In the genomic region with DNA sequence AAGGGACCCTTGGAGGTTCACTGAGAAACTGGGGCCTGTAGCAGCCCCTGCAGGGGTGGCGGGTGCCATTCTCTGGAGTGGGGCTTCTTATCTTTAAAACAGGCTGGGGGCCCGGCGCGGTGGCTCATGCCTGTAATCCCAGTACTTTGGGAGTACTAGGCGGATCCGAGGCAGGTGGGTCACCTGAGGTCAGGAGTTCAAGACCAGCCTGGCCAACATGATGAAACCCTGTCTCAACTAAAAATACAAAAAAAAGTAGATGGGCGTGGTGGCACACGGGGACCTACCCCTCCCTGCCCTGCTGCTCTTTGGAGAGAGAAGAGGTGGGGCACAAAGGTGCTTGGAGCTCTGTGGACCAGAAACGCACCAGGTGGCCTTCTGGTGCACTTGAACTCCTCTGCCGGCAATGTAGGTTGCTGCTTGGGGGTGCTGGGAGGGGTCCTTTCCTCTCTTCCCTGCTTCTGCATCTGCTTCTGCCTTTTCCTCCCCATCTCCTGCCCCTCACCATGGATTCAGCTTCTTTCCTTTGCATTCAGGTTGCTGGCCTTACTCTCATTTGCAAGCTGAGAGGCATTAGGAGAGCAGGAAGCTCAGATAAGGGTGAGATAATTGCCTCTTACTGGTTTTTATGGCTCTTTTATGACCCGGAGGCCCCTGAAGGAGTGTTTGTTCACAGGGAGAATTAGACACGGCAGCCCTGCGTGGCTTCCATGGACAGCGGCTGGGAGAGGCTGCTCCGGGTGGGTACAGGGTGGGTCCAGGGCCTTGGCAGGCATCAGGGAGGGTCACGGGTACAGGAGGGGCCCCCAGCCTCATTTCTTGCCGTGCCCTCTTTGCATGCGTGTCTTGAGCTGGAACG, we compare ENCODE assay signal across 13 cellular contexts. TPM values are rescaled to one million over a fixed set of nuclear protein-coding genes. Genes with fewer than 3 reads are reported as not detected.
A peak's percentile ranks its signal among the peaks of the same experiment; 100 is the strongest.
DNase-seq lines count a peak whose midpoint lies in the region; ATAC-seq and TF ChIP-seq lines count a peak whose summit lies in the region.
"Had no signal": no experiment of that assay in that cellular context is flagged by ENCODE, and none has a peak within 500 bp of the region (broad histone marks: within the 10 kb centered on the region; RNA-seq: fewer than 3 reads in every experiment).

No MANE protein-coding gene starts in this region.

- WGBS in smooth muscle cell (ENCODE audit: low lambda C conversion rate) = 52% methylated on average over 18 of the region's 19 CpGs

- H3K27ac ChIP-seq in coronary artery (peak overlapping the region; percentile 67 to 70), smooth muscle cell (ENCODE audit: low read depth) (no peak overlapping the region)
- H3K27ac ChIP-seq: epithelial cell of prostate, neutrophil had no signal

- H3K4me3 ChIP-seq in coronary artery (no peak overlapping the region), smooth muscle cell (no peak overlapping the region)

- no peaks in the 10 kb centered on the region for H3F3A ChIP-seq in smooth muscle cell (ENCODE audit: low read depth)

- peak overlapping the region; percentile 36 for H3K4me2 ChIP-seq in smooth muscle cell

- no peaks in the 10 kb centered on the region for H3K9me3 ChIP-seq in smooth muscle cell (replicated peaks; ENCODE audit: low read depth)
- H3K9me3 ChIP-seq: neutrophil had no signal

- ATAC-seq in omental fat pad (ENCODE audit: low FRiP score) = no peak

- H2AFZ ChIP-seq in smooth muscle cell (ENCODE audit: low read depth) = no peak overlapping the region

- peaks cover 90% of the 10 kb centered on the region for H4K20me1 ChIP-seq in smooth muscle cell (ENCODE audit: low read depth)

- H3K27me3 ChIP-seq in smooth muscle cell (ENCODE audit: low read depth) = no peaks in the 10 kb centered on the region
- H3K27me3 ChIP-seq: neutrophil had no signal

- H3K36me3 ChIP-seq in smooth muscle cell (ENCODE audit: low read depth) = no peaks in the 10 kb centered on the region
- H3K36me3 ChIP-seq: neutrophil had no signal

- H3K4me1 ChIP-seq in smooth muscle cell (ENCODE audit: low read depth) = no peaks in the 10 kb centered on the region

- TF ChIP-seq CTCF in coronary artery (IDR thresholded peaks at IDR 0.05) = no peak
- no peak for TF ChIP-seq CTCF in smooth muscle cell (IDR thresholded peaks at IDR 0.05; ENCODE audit: borderline replicate concordance, insufficient read depth, poor library complexity, severe bottlenecking)
- TF ChIP-seq CTCF in omental fat pad (IDR thresholded peaks at IDR 0.05) = no peak

- H3K79me2 ChIP-seq in smooth muscle cell (ENCODE audit: low read depth) = no peaks in the 10 kb centered on the region

- peak; percentile 99 for DNase-seq in NCI-H1092 treated with DMSO at 0.1 percent for 48 hours (lab: John Stamatoyannopoulos, UW)
- peak; percentile 92 for DNase-seq in NCI-H510A (lab: John Stamatoyannopoulos, UW)
- DNase-seq in coronary artery (ENCODE audit: low spot score) = no peak
- no peak for DNase-seq in smooth muscle cell (lab: John Stamatoyannopoulos, UW; ENCODE audit: unreplicated experiment)
- DNase-seq in nucleus accumbens (lab: John Stamatoyannopoulos, UW) = no peak
- DNase-seq in omental fat pad (ENCODE audit: low spot score) = no peak
- DNase-seq in dermis blood vessel endothelial cell = no peak
- DNase-seq in activated T-cell treated with anti-CD3 and anti-CD28 coated beads, Interleukin-2, amount 50 U/mL, for 48 hours = no peak
- DNase-seq: activated T-cell treated with anti-CD3 and anti-CD28 coated beads for 4 hours; Calu3; stimulated activated CD4-positive, alpha-beta T cell treated with anti-CD3 and anti-CD28 coated beads, Interleukin-4, amount 100 ng/mL, for 1 hour had no signal

- H3K9ac ChIP-seq in smooth muscle cell (ENCODE audit: low read depth) = no peak overlapping the region

RNA-seq across cellular contexts. Expression of a gene that starts 57.4 kb away (rescaled TPM):
- 6.6 and 9.1 TPM in 2 replicates for total RNA-seq in smooth muscle cell
- polyA plus RNA-seq in smooth muscle cell = 12.0 and 13.7 TPM in 2 replicates
- total RNA-seq in omental fat pad = 10 to 100 TPM; 17.3 to 59.0 (median 39.9) TPM
- total RNA-seq in dermis blood vessel endothelial cell = 0.70 and 0.85 TPM in 2 replicates

Comparison
In these comparisons a context has a peak if more than half of its experiments do, and no peak if none do; other contexts are left out.
1. DNase-seq: peak in NCI-H1092 treated with DMSO at 0.1 percent for 48 hours (single experiment) and NCI-H510A (single experiment); none in coronary artery (single experiment), smooth muscle cell (single experiment), nucleus accumbens (0 of 56), omental fat pad (single experiment), dermis blood vessel endothelial cell (single experiment) and activated T-cell treated with anti-CD3 and anti-CD28 coated beads, Interleukin-2, amount 50 U/mL, for 48 hours (0 of 2).